8 cellular contexts compared by ENCODE assay signal in the genomic region with DNA sequence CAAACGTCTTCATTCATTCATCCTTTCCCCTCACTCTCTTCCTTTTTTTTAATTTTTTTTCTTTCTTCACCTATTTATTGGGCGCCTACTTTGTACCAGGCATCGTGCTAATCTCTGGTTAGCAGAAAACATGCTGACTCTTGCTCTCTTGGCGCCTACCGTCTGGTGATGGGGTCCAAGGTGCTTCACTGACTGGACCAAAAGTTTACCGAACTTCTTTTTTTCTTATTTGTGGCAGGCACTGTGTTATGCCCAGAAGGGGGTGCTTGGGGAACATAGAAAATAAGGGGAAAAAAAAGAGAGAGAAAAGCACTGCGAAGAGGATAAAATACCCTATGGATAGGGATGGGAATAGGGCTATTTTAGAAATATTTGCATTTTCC.
DNase-seq lines count a peak whose midpoint lies in the region; ATAC-seq and TF ChIP-seq lines count a peak whose summit lies in the region.

No MANE protein-coding gene starts in this region.

- peaks cover 41% of the 10 kb centered on the region for H3K4me1 ChIP-seq in OCI-LY1 (ENCODE audit: insufficient read depth, low read length, severe bottlenecking)
- no peaks in the 10 kb centered on the region for H3K4me1 ChIP-seq in parathyroid adenoma

- peak overlapping the region; percentile 87 for H3K4me3 ChIP-seq in OCI-LY1 (ENCODE audit: low read depth, low read length, poor library complexity, severe bottlenecking)
- H3K4me3 ChIP-seq in parathyroid adenoma (ENCODE audit: low read depth, low read length), result peak overlapping the region; percentile 98

- H3K9me3 ChIP-seq in OCI-LY1 (ENCODE audit: low read length) (no peaks in the 10 kb centered on the region), parathyroid adenoma (ENCODE audit: control insufficient read depth, low read length) (no peaks in the 10 kb centered on the region)

- H3K79me2 ChIP-seq in OCI-LY1 (ENCODE audit: insufficient read depth, low read length) (peaks cover 31% of the 10 kb centered on the region), parathyroid adenoma (peaks cover 10% of the 10 kb centered on the region)

- TF ChIP-seq CTCF in OCI-LY1 (IDR thresholded peaks at IDR 0.05; ENCODE audit: low read length), result no peak
- TF ChIP-seq CTCF in parathyroid adenoma (IDR thresholded peaks at IDR 0.05), result no peak

- no peaks in the 10 kb centered on the region for H4K20me1 ChIP-seq in OCI-LY1 (ENCODE audit: insufficient read depth, low read length)

- H3K9me2 ChIP-seq in OCI-LY1 (ENCODE audit: low read depth, low read length), result no peaks in the 10 kb centered on the region

- H3F3A ChIP-seq in OCI-LY1 (ENCODE audit: insufficient read depth, low read length), result no peaks in the 10 kb centered on the region

- no peaks in the 10 kb centered on the region for H3K27me3 ChIP-seq in OCI-LY1 (ENCODE audit: insufficient read depth, low read length)
- no peaks in the 10 kb centered on the region for H3K27me3 ChIP-seq in parathyroid adenoma (ENCODE audit: control insufficient read depth, insufficient read depth, low read length)

- DNase-seq in AG08395 (ENCODE audit: low spot score), result peak; percentile 4
- DNase-seq in epithelial cell of prostate (ENCODE audit: low read depth, low spot score), result no peak
- no peak for DNase-seq in pons (ENCODE audit: low spot score)

- H3K27ac ChIP-seq in OCI-LY1 (ENCODE audit: low read depth, low read length, poor library complexity, severe bottlenecking) (peak overlapping the region; percentile 5), epithelial cell of prostate (peak overlapping the region; percentile 54), parathyroid adenoma (peak overlapping the region; percentile 72)

- H2AFZ ChIP-seq in OCI-LY1 (ENCODE audit: low read length) (peak overlapping the region; percentile 86), parathyroid adenoma (peak overlapping the region; percentile 86)

- ATAC-seq in GM19438 (IDR thresholded peaks at IDR 0.05; ENCODE audit: low read depth, unreplicated experiment), result peak; percentile 1
- ATAC-seq in GM18873 (IDR thresholded peaks at IDR 0.05; ENCODE audit: low FRiP score, unreplicated experiment), result no peak
- no peak for ATAC-seq in GM18519 (IDR thresholded peaks at IDR 0.05; ENCODE audit: low FRiP score, unreplicated experiment)

- H3K36me3 ChIP-seq in OCI-LY1 (ENCODE audit: insufficient read depth, low read length) (peaks cover 10% of the 10 kb centered on the region; the same call in 1 of the 2 replicates), parathyroid adenoma (ENCODE audit: control insufficient read depth, insufficient read depth, low read length) (no peaks in the 10 kb centered on the region)

- H3K4me2 ChIP-seq in OCI-LY1 (ENCODE audit: low read length), result peak overlapping the region; percentile 87
- H3K4me2 ChIP-seq in parathyroid adenoma (ENCODE audit: low read length), result peak overlapping the region; percentile 98

- peak overlapping the region; percentile 79; the same call in 1 of the 2 replicates for H3K9ac ChIP-seq in OCI-LY1 (ENCODE audit: low read length)
- H3K9ac ChIP-seq in parathyroid adenoma, result no peak overlapping the region

Comparison
In these comparisons a context has a peak if more than half of its experiments do, and no peak if none do; other contexts are left out.
1. H3K27ac ChIP-seq: peak in every context shown above with its lines; median percentile 72 in parathyroid adenoma; 54 in epithelial cell of prostate; 5 in OCI-LY1.